ENCODE assay signal across 15 cellular contexts in genomic region chr19:49107625-49108459, GRCh38. TPM values are rescaled to one million over a fixed set of nuclear protein-coding genes. Genes with fewer than 3 reads are reported as not detected.
A peak's percentile ranks its signal among the peaks of the same experiment; 100 is the strongest.
DNase-seq lines count a peak whose midpoint lies in the region; ATAC-seq, FAIRE-seq and TF ChIP-seq lines count a peak whose summit lies in the region.
"Had no signal": no experiment of that assay in that cellular context is flagged by ENCODE, and none has a peak within 500 bp of the region (broad histone marks: within the 10 kb centered on the region; RNA-seq: fewer than 3 reads in every experiment).

No MANE protein-coding gene starts in this region.

- FAIRE-seq in H1 (lab: Jason Lieb, UNC) = no peak
- FAIRE-seq: H54 had no signal

- peak overlapping the region; percentile 64; the same call in 1 of the 2 replicates for H4K8ac ChIP-seq in H1 (ENCODE audit: extremely low read depth, insufficient read depth, low read length)

- no peaks in the 10 kb centered on the region for H3K9me3 Mint-ChIP-seq in activated T-helper 1 cell treated with anti-CD3 and anti-CD28 coated beads, Interleukin-12 subunit alpha, Interleukin-12 subunit beta, Interleukin-2, Interleukin-4 antibody, amounts not matched to agents 30 ng/mL and 10 ng/mL and 1 ng/mL, durations not matched to agents 14 hours and 24 hours and 36 hours
- H3K9me3 Mint-ChIP-seq: CD8-positive, alpha-beta T cell; IgD-negative memory B cell had no signal

- H4K20me1 ChIP-seq in OCI-LY7 (ENCODE audit: insufficient read depth, low read length) (no peaks in the 10 kb centered on the region), H1 (replicated peaks in 1 of 2; ENCODE audit: control insufficient read depth in 1 of 2, insufficient read depth in 2 of 2, low read length in 2 of 2) (peaks cover 18 to 32% of the 10 kb centered on the region in 2 experiments)

- H2AK5ac ChIP-seq in H1 (ENCODE audit: low read depth, low read length) = no peak overlapping the region

- H3K27me3 Mint-ChIP-seq in activated T-helper 1 cell treated with anti-CD3 and anti-CD28 coated beads, Interleukin-12 subunit alpha, Interleukin-12 subunit beta, Interleukin-2, Interleukin-4 antibody, amounts not matched to agents 30 ng/mL and 10 ng/mL and 1 ng/mL, durations not matched to agents 14 hours and 24 hours and 36 hours (ENCODE audit: insufficient read depth) = no peaks in the 10 kb centered on the region
- H3K27me3 Mint-ChIP-seq: IgD-negative memory B cell had no signal

- intact Hi-C loops in right cardiac atrium (cut with DNase I) (loop anchor here in 1 of 4 donors (10.0 kb wide), 1 partner anchor 87 kb away; no protein-coding TSS in a partner anchor), Right ventricle myocardium inferior (cut with DNase I) (no loop called here), OCI-LY7 (cut with micrococcal nuclease; ENCODE audit: unreplicated experiment) (no loop called here)
- intact Hi-C loops in activated T-helper 1 cell treated with anti-CD3 and anti-CD28 coated beads, Interleukin-12 subunit alpha, Interleukin-12 subunit beta, Interleukin-2, Interleukin-4 antibody, amounts not matched to agents 30 ng/mL and 10 ng/mL and 1 ng/mL, durations not matched to agents 14 hours and 24 hours and 36 hours (cut with micrococcal nuclease) = no loop called here

- CTCF ChIA-PET in OCI-LY7 (lab: Charles Lee; ENCODE audit: unreplicated experiment) (no interaction called here), H1 (lab: Charles Lee; ENCODE audit: partially characterized antibody) (interaction anchor here (0.6 to 2.1 kb wide), 4 partner anchors 21 to 302 kb away, joined by 3 to 6 read pairs (median 4); no protein-coding TSS in a partner anchor)

- H3K79me2 ChIP-seq in OCI-LY7 (ENCODE audit: insufficient read depth, low read depth, low read length) = no peaks in the 10 kb centered on the region
- no peaks in the 10 kb centered on the region for H3K79me2 ChIP-seq in H1 (ENCODE audit: control insufficient read depth in 1 of 2, insufficient read depth in 2 of 2, low read length in 2 of 2)

- H3K4me1 ChIP-seq in right cardiac atrium (ENCODE audit: control insufficient read depth, insufficient read depth, low read length) = no peaks in the 10 kb centered on the region
- H3K4me1 ChIP-seq in OCI-LY7 (ENCODE audit: insufficient read depth, low read length, poor library complexity, severe bottlenecking) = no peaks in the 10 kb centered on the region
- no peaks in the 10 kb centered on the region for H3K4me1 ChIP-seq in H1 (replicated peaks in 1 of 4; ENCODE audit: control insufficient read depth in 3 of 4, insufficient read depth in 4 of 4, low read length in 3 of 4)

- H2AFZ ChIP-seq in OCI-LY7 (ENCODE audit: low read length) = no peak overlapping the region
- H2AFZ ChIP-seq in H1 (ENCODE audit: low read length) = no peak overlapping the region

- H3K56ac ChIP-seq in H1 (replicated peaks; ENCODE audit: insufficient read length, low read depth, low read length) = no peak overlapping the region

- H2BK15ac ChIP-seq in H1 (ENCODE audit: low read length) = no peak overlapping the region

- WGBS in right cardiac atrium = 92% methylated on average over 93 of the region's 93 CpGs
- 94% methylated on average over 54 of the region's 93 CpGs; no CpG with 5 or more reads in 1 of the 2 experiments for WGBS in H1 (ENCODE audit: extremely low coverage in 1 of 2, insufficient coverage in 1 of 2, insufficient read length in 1 of 2, insufficient replicate concordance in 2 of 2, low coverage in 1 of 2, low lambda C conversion rate in 2 of 2, missing lambda C conversion rate in 1 of 2), 2 experiments

- H3K4me2 ChIP-seq in OCI-LY7 (ENCODE audit: low read length) = no peak overlapping the region
- no peak overlapping the region for H3K4me2 ChIP-seq in H1 (ENCODE audit: insufficient read depth in 1 of 2, low read depth in 2 of 2, low read length in 2 of 2)

- H2BK120ac ChIP-seq in H1 (replicated peaks; ENCODE audit: low read depth, low read length) = no peak overlapping the region

- no peak overlapping the region for H3K4me3 ChIP-seq in right cardiac atrium (ENCODE audit: low read length)
- no peak overlapping the region for H3K4me3 ChIP-seq in OCI-LY7 (ENCODE audit: low read depth, low read length, poor library complexity, severe bottlenecking)
- H3K4me3 ChIP-seq in H1 (ENCODE audit: extremely low read depth in 1 of 4, insufficient read depth in 2 of 4, low read depth in 3 of 4, low read length in 4 of 4) = no peak overlapping the region

- peak in 1 of 2 donors; percentile 3 for ATAC-seq in right cardiac atrium
- no peak for ATAC-seq in Right ventricle myocardium inferior
- ATAC-seq: CD8-positive, alpha-beta T cell had no signal

- no peak overlapping the region for H3K9ac ChIP-seq in H1 (replicated peaks in 1 of 4; ENCODE audit: extremely low read depth in 1 of 4, low read depth in 3 of 4, low read length in 3 of 4)

- BruUV-seq in OCI-LY7 (replicated peaks; lab: Mats Ljungman, UMichigan) = TSS peak; percentile 91

- no peaks in the 10 kb centered on the region for H3K27me3 ChIP-seq in right cardiac atrium (ENCODE audit: control insufficient read depth, insufficient read depth)
- no peaks in the 10 kb centered on the region for H3K27me3 ChIP-seq in H1 (replicated peaks in 1 of 4; ENCODE audit: control insufficient read depth in 3 of 4, extremely low read depth in 1 of 4, insufficient read depth in 3 of 4, low read length in 3 of 4)
- H3K27me3 ChIP-seq: BE2C had no signal

- H3K23ac ChIP-seq in H1 (ENCODE audit: insufficient read length) = no peak overlapping the region

- H3K4me1 Mint-ChIP-seq in activated T-helper 1 cell treated with anti-CD3 and anti-CD28 coated beads, Interleukin-12 subunit alpha, Interleukin-12 subunit beta, Interleukin-2, Interleukin-4 antibody, amounts not matched to agents 30 ng/mL and 10 ng/mL and 1 ng/mL, durations not matched to agents 14 hours and 24 hours and 36 hours (ENCODE audit: low read depth) = peaks cover 6% of the 10 kb centered on the region

- peaks cover 72% of the 10 kb centered on the region for H3K36me3 ChIP-seq in OCI-LY7 (ENCODE audit: insufficient read depth, low read length)
- H3K36me3 ChIP-seq in H1 (ENCODE audit: control insufficient read depth in 2 of 4, insufficient read depth in 4 of 4, low read length in 3 of 4) = peaks cover 22 to 57% (median 52%) of the 10 kb centered on the region in 4 experiments

- H3K27ac Mint-ChIP-seq in activated T-helper 1 cell treated with anti-CD3 and anti-CD28 coated beads, Interleukin-12 subunit alpha, Interleukin-12 subunit beta, Interleukin-2, Interleukin-4 antibody, amounts not matched to agents 30 ng/mL and 10 ng/mL and 1 ng/mL, durations not matched to agents 14 hours and 24 hours and 36 hours = no peak overlapping the region
- H3K27ac Mint-ChIP-seq: CD8-positive, alpha-beta T cell had no signal

- no peak overlapping the region for H3K27ac ChIP-seq in right cardiac atrium (ENCODE audit: low read length)
- no peak overlapping the region for H3K27ac ChIP-seq in OCI-LY7 (ENCODE audit: low read depth, low read length, poor library complexity, severe bottlenecking)
- H3K27ac ChIP-seq in H1 (ENCODE audit: low read depth, low read length) = 0 out of 2 replicates have a peak overlapping the region, but pooled peaks have one; percentile 12

- peaks cover 28% of the 10 kb centered on the region for H3K36me3 Mint-ChIP-seq in activated T-helper 1 cell treated with anti-CD3 and anti-CD28 coated beads, Interleukin-12 subunit alpha, Interleukin-12 subunit beta, Interleukin-2, Interleukin-4 antibody, amounts not matched to agents 30 ng/mL and 10 ng/mL and 1 ng/mL, durations not matched to agents 14 hours and 24 hours and 36 hours (ENCODE audit: low read depth)

- H4K5ac ChIP-seq in H1 (ENCODE audit: insufficient read length, low read depth, low read length) = no peak overlapping the region

- no peaks in the 10 kb centered on the region for H3K23me2 ChIP-seq in H1 (ENCODE audit: low read depth, low read length)

- H2BK20ac ChIP-seq in H1 (ENCODE audit: low read length) = no peak overlapping the region

- DNase-seq in right cardiac atrium = peak in 2 of 3 donors; percentile 55 to 66
- DNase-seq in Right ventricle myocardium inferior (ENCODE audit: missing footprints) = no peak
- no peak for DNase-seq in OCI-LY7 (ENCODE audit: low spot score)
- no peak for DNase-seq in H1 (ENCODE audit: low read depth in 1 of 2, low spot score in 2 of 2)
- no peak for DNase-seq in NCI-H1048 (lab: John Stamatoyannopoulos, UW)
- DNase-seq in activated T-helper 1 cell treated with anti-CD3 and anti-CD28 coated beads, Interleukin-12 subunit alpha, Interleukin-12 subunit beta, Interleukin-2, Interleukin-4 antibody, amounts not matched to agents 30 ng/mL and 10 ng/mL and 1 ng/mL, durations not matched to agents 14 hours and 24 hours and 36 hours (ENCODE audit: low spot score) = no peak
- DNase-seq in NCI-H774 (lab: John Stamatoyannopoulos, UW) = no peak
- DNase-seq: BE2C; CD8-positive, alpha-beta T cell; NCI-H1092; NCI-H345; NCI-H69; SIG-M5 had no signal

- H3K9me3 ChIP-seq in right cardiac atrium (ENCODE audit: control insufficient read depth, low read length) (no peaks in the 10 kb centered on the region), OCI-LY7 (ENCODE audit: low read length) (no peaks in the 10 kb centered on the region), H1 (ENCODE audit: insufficient read depth in 2 of 2, low read depth in 1 of 2, low read length in 1 of 2) (no peaks in the 10 kb centered on the region)
- H3K9me3 ChIP-seq: BE2C had no signal

- no peak overlapping the region for H3K18ac ChIP-seq in H1 (ENCODE audit: extremely low read depth, low read length)

- no peak overlapping the region for H3K14ac ChIP-seq in H1 (ENCODE audit: insufficient read length)

- 0 out of 2 replicates have a peak overlapping the region, but pooled peaks have one; percentile 3 for H2BK5ac ChIP-seq in H1 (ENCODE audit: low read depth, low read length)

- POLR2A ChIA-PET in OCI-LY7 (lab: Charles Lee) (no interaction called here), H1 (lab: Charles Lee; ENCODE audit: partially characterized antibody) (interaction anchor here (1.4 to 7.8 kb wide), 2 partner anchors 11 to 22 kb away, joined by 5 to 67 read pairs; no protein-coding TSS in a partner anchor)

- H2BK12ac ChIP-seq in H1 (ENCODE audit: low read depth, low read length) = no peak overlapping the region

- H4K91ac ChIP-seq in H1 (replicated peaks; ENCODE audit: insufficient read length, low read length) = no peak overlapping the region

- TF ChIP-seq RAD21 in H1 (IDR thresholded peaks at IDR 0.05 in 1 of 2, conservative IDR thresholded peaks at IDR 0.05 in 1 of 2; ENCODE audit: low read depth in 2 of 2, low read length in 2 of 2) = no peak

- H3K4me3 Mint-ChIP-seq in activated T-helper 1 cell treated with anti-CD3 and anti-CD28 coated beads, Interleukin-12 subunit alpha, Interleukin-12 subunit beta, Interleukin-2, Interleukin-4 antibody, amounts not matched to agents 30 ng/mL and 10 ng/mL and 1 ng/mL, durations not matched to agents 14 hours and 24 hours and 36 hours = no peak overlapping the region
- H3K4me3 Mint-ChIP-seq: CD8-positive, alpha-beta T cell had no signal

- no peak overlapping the region for H3K4ac ChIP-seq in H1 (replicated peaks; ENCODE audit: insufficient read length, low read depth, low read length)

- H3K79me1 ChIP-seq in H1 (ENCODE audit: low read depth, low read length) = peaks cover 4% of the 10 kb centered on the region

- no peak for TF ChIP-seq CTCF in OCI-LY7 (conservative IDR thresholded peaks at IDR 0.05; ENCODE audit: low read length)
- TF ChIP-seq CTCF in H1 (IDR thresholded peaks at IDR 0.05; ENCODE audit: control extremely low read depth in 1 of 3, insufficient read depth in 1 of 3, low read depth in 1 of 3, low read length in 3 of 3) = no peak

- no peak for TF ChIP-seq POLR2A in H1 (IDR thresholded peaks at IDR 0.05; ENCODE audit: control extremely low read depth in 1 of 2, low read depth in 2 of 2, low read length in 2 of 2)

- no peak for TF ChIP-seq EP300 in H1 (IDR thresholded peaks at IDR 0.05; ENCODE audit: borderline replicate concordance in 1 of 2, low read depth in 2 of 2, low read length in 2 of 2)

- H3K9me2 ChIP-seq in OCI-LY7 (ENCODE audit: insufficient read depth, low read length) = no peaks in the 10 kb centered on the region

RNA-seq across cellular contexts. Expression of gene LIN7B, which starts 6.3 kb away (rescaled TPM):
- total RNA-seq in right cardiac atrium = 10 to 100 TPM; 18.0 to 23.6 (median 19.7) TPM
- polyA plus RNA-seq in right cardiac atrium = 33.4 TPM
- 21.1 TPM for total RNA-seq in Right ventricle myocardium inferior
- total RNA-seq in OCI-LY7 (2014; rRNA removed; shearing (Covaris generic)) = 5.5 and 14.7 TPM in 2 replicates
- total RNA-seq in OCI-LY7 (2022) = 3.6 and 4.8 TPM in 2 replicates
- total RNA-seq in H1 (2021; fragmentation: NEBNext Ultra II Directional; extraction: Animal tissue kit (Norgen Biotek cat#: 25700)) = 4.1 and 4.2 TPM in 2 replicates
- polyA plus RNA-seq in H1 (2011; rRNA removed) = 4.1 and 6.0 TPM in 2 replicates
- polyA plus RNA-seq in H1 (2011; cell fraction: cytosol; rRNA removed) = 4.6 TPM
- polyA plus RNA-seq in H1 (2011; cell fraction: nucleus; rRNA removed) = 9.1 TPM
- 1.7 to 7.5 TPM (median 4.9 TPM) in 4 replicates for polyA plus RNA-seq in H1 (2012, experiment 1 of 2)
- polyA plus RNA-seq in H1 (2012, experiment 2 of 2) = 2.1 TPM
- 1.8 TPM for polyA plus RNA-seq in H1 (2013, experiment 1 of 2)
- 2.8 TPM for polyA plus RNA-seq in H1 (2013, experiment 2 of 2)
- polyA minus RNA-seq in H1 (2011; rRNA and poly(A)+ RNA removed) = 1.6 and 2.4 TPM in 2 replicates
- not detected for polyA minus RNA-seq in H1 (2011; cell fraction: cytosol; rRNA and poly(A)+ RNA removed)
- polyA minus RNA-seq in H1 (2011; cell fraction: nucleus; rRNA and poly(A)+ RNA removed) = 3.5 TPM
- 4.9 and 7.8 TPM in 2 replicates for total RNA-seq in activated T-helper 1 cell treated with anti-CD3 and anti-CD28 coated beads, Interleukin-12 subunit alpha, Interleukin-12 subunit beta, Interleukin-2, Interleukin-4 antibody, amounts not matched to agents 30 ng/mL and 10 ng/mL and 1 ng/mL, durations not matched to agents 14 hours and 24 hours and 36 hours

RNA-seq across cellular contexts. Expression of gene C19orf73, which starts 11.1 kb away (rescaled TPM):
- total RNA-seq in right cardiac atrium (1 to 10 TPM; 1.2 to 2.1 (median 1.7) TPM), Right ventricle myocardium inferior (1.8 TPM), OCI-LY7 (2022) (2.5 and 4.4 TPM in 2 replicates)
- polyA plus RNA-seq in right cardiac atrium (3.3 TPM), H1 (2011; rRNA removed) (4.6 and 10.0 TPM in 2 replicates)
- 5.9 and 8.3 TPM in 2 replicates for total RNA-seq in OCI-LY7 (2014; rRNA removed; shearing (Covaris generic))
- total RNA-seq in H1 (2021; fragmentation: NEBNext Ultra II Directional; extraction: Animal tissue kit (Norgen Biotek cat#: 25700)) = 1.2 and 2.5 TPM in 2 replicates
- polyA plus RNA-seq in H1 (2011; cell fraction: cytosol; rRNA removed) = 6.5 TPM
- polyA plus RNA-seq in H1 (2011; cell fraction: nucleus; rRNA removed) = 10.6 TPM
- 1.4 to 3.3 TPM (median 2.6 TPM) in 4 replicates for polyA plus RNA-seq in H1 (2012, experiment 1 of 2)
- polyA plus RNA-seq in H1 (2012, experiment 2 of 2) = 1.8 TPM
- 3.3 TPM for polyA plus RNA-seq in H1 (2013, experiment 1 of 2)
- polyA plus RNA-seq in H1 (2013, experiment 2 of 2) = 2.7 TPM
- polyA minus RNA-seq in H1 (2011; rRNA and poly(A)+ RNA removed) = 0.63 and 1.6 TPM in 2 replicates
- polyA minus RNA-seq in H1 (2011; cell fraction: cytosol; rRNA and poly(A)+ RNA removed) = 1.7 TPM
- 7.8 TPM for polyA minus RNA-seq in H1 (2011; cell fraction: nucleus; rRNA and poly(A)+ RNA removed)
- total RNA-seq in activated T-helper 1 cell treated with anti-CD3 and anti-CD28 coated beads, Interleukin-12 subunit alpha, Interleukin-12 subunit beta, Interleukin-2, Interleukin-4 antibody, amounts not matched to agents 30 ng/mL and 10 ng/mL and 1 ng/mL, durations not matched to agents 14 hours and 24 hours and 36 hours = 2.6 and 2.9 TPM in 2 replicates

RNA-seq across cellular contexts. Expression of gene PPFIA3, which starts 11.5 kb away (rescaled TPM):
- total RNA-seq in right cardiac atrium (10 to 100 TPM in 3 of 4 donors, 1 to 10 TPM in 1; 9.5 to 11.9 (median 10.9) TPM), Right ventricle myocardium inferior (4.1 TPM), OCI-LY7 (2022) (16.2 and 17.8 TPM in 2 replicates)
- polyA plus RNA-seq in right cardiac atrium (13.2 TPM), H1 (2011; rRNA removed) (15.9 and 28.8 TPM in 2 replicates)
- 17.1 and 21.2 TPM in 2 replicates for total RNA-seq in OCI-LY7 (2014; rRNA removed; shearing (Covaris generic))
- total RNA-seq in H1 (2021; fragmentation: NEBNext Ultra II Directional; extraction: Animal tissue kit (Norgen Biotek cat#: 25700)) = 25.3 and 28.0 TPM in 2 replicates
- polyA plus RNA-seq in H1 (2011; cell fraction: cytosol; rRNA removed) = 24.4 TPM
- 60.9 TPM for polyA plus RNA-seq in H1 (2011; cell fraction: nucleus; rRNA removed)
- polyA plus RNA-seq in H1 (2012, experiment 1 of 2) = 19.8 to 30.7 TPM (median 28.0 TPM) in 4 replicates
- polyA plus RNA-seq in H1 (2012, experiment 2 of 2) = 23.3 TPM
- 23.1 TPM for polyA plus RNA-seq in H1 (2013, experiment 1 of 2)
- polyA plus RNA-seq in H1 (2013, experiment 2 of 2) = 22.3 TPM
- polyA minus RNA-seq in H1 (2011; rRNA and poly(A)+ RNA removed) = 12.6 and 13.4 TPM in 2 replicates
- 15.0 TPM for polyA minus RNA-seq in H1 (2011; cell fraction: cytosol; rRNA and poly(A)+ RNA removed)
- 28.2 TPM for polyA minus RNA-seq in H1 (2011; cell fraction: nucleus; rRNA and poly(A)+ RNA removed)
- 5.0 TPM in 2 replicates for total RNA-seq in activated T-helper 1 cell treated with anti-CD3 and anti-CD28 coated beads, Interleukin-12 subunit alpha, Interleukin-12 subunit beta, Interleukin-2, Interleukin-4 antibody, amounts not matched to agents 30 ng/mL and 10 ng/mL and 1 ng/mL, durations not matched to agents 14 hours and 24 hours and 36 hours
- polyA plus RNA-seq: IgD-negative memory B cell had no signal

RNA-seq across cellular contexts. Expression of gene SNRNP70, which starts 22.6 kb away (rescaled TPM):
- 100 to 1,000 TPM; 117 to 146 (median 132) TPM for total RNA-seq in right cardiac atrium
- polyA plus RNA-seq in right cardiac atrium = 144 TPM
- 110 TPM for total RNA-seq in Right ventricle myocardium inferior
- total RNA-seq in OCI-LY7 (2014; rRNA removed; shearing (Covaris generic)) = 392 and 446 TPM in 2 replicates
- total RNA-seq in OCI-LY7 (2022) = 181 and 198 TPM in 2 replicates
- 231 and 244 TPM in 2 replicates for total RNA-seq in H1 (2021; fragmentation: NEBNext Ultra II Directional; extraction: Animal tissue kit (Norgen Biotek cat#: 25700))
- polyA plus RNA-seq in H1 (2011; rRNA removed) = 235 and 515 TPM in 2 replicates
- polyA plus RNA-seq in H1 (2011; cell fraction: cytosol; rRNA removed) = 297 TPM
- 997 TPM for polyA plus RNA-seq in H1 (2011; cell fraction: nucleus; rRNA removed)
- polyA plus RNA-seq in H1 (2012, experiment 1 of 2) = 258 to 390 TPM (median 349 TPM) in 4 replicates
- 223 TPM for polyA plus RNA-seq in H1 (2012, experiment 2 of 2)
- polyA plus RNA-seq in H1 (2013, experiment 1 of 2) = 289 TPM
- 270 TPM for polyA plus RNA-seq in H1 (2013, experiment 2 of 2)
- polyA minus RNA-seq in H1 (2011; rRNA and poly(A)+ RNA removed) = 75.3 and 90.3 TPM in 2 replicates
- 102 TPM for polyA minus RNA-seq in H1 (2011; cell fraction: cytosol; rRNA and poly(A)+ RNA removed)
- 140 TPM for polyA minus RNA-seq in H1 (2011; cell fraction: nucleus; rRNA and poly(A)+ RNA removed)
- total RNA-seq in activated T-helper 1 cell treated with anti-CD3 and anti-CD28 coated beads, Interleukin-12 subunit alpha, Interleukin-12 subunit beta, Interleukin-2, Interleukin-4 antibody, amounts not matched to agents 30 ng/mL and 10 ng/mL and 1 ng/mL, durations not matched to agents 14 hours and 24 hours and 36 hours = 259 and 272 TPM in 2 replicates

RNA-seq across cellular contexts. Expression of gene KCNA7, which starts 35.3 kb away (rescaled TPM):
- 1 to 10 TPM; 1.2 to 1.5 (median 1.4) TPM for total RNA-seq in right cardiac atrium
- 2.8 TPM for polyA plus RNA-seq in right cardiac atrium
- total RNA-seq in Right ventricle myocardium inferior = 0.81 TPM
- not detected in 2 replicates for total RNA-seq in OCI-LY7 (2014; rRNA removed; shearing (Covaris generic))
- total RNA-seq in OCI-LY7 (2022) = not detected in 2 replicates
- 0.10 and 0.17 TPM in 2 replicates for total RNA-seq in H1 (2021; fragmentation: NEBNext Ultra II Directional; extraction: Animal tissue kit (Norgen Biotek cat#: 25700))
- 0.06 and 0.09 TPM in 2 replicates for polyA plus RNA-seq in H1 (2011; rRNA removed)
- polyA plus RNA-seq in H1 (2011; cell fraction: cytosol; rRNA removed) = 0.13 TPM
- polyA plus RNA-seq in H1 (2011; cell fraction: nucleus; rRNA removed) = 0.10 TPM
- polyA plus RNA-seq in H1 (2012, experiment 1 of 2) = 0.15 to 0.23 TPM (median 0.18 TPM) in 4 replicates
- polyA plus RNA-seq in H1 (2012, experiment 2 of 2) = not detected
- polyA plus RNA-seq in H1 (2013, experiment 1 of 2) = 0.08 TPM
- polyA plus RNA-seq in H1 (2013, experiment 2 of 2) = 0.07 TPM
- polyA minus RNA-seq in H1 (2011; rRNA and poly(A)+ RNA removed) = 0.09 and 0.24 TPM in 2 replicates
- polyA minus RNA-seq in H1 (2011; cell fraction: cytosol; rRNA and poly(A)+ RNA removed) = not detected
- 0.20 TPM for polyA minus RNA-seq in H1 (2011; cell fraction: nucleus; rRNA and poly(A)+ RNA removed)
- total RNA-seq in activated T-helper 1 cell treated with anti-CD3 and anti-CD28 coated beads, Interleukin-12 subunit alpha, Interleukin-12 subunit beta, Interleukin-2, Interleukin-4 antibody, amounts not matched to agents 30 ng/mL and 10 ng/mL and 1 ng/mL, durations not matched to agents 14 hours and 24 hours and 36 hours = not detected in 2 replicates
- total RNA-seq: CD8-positive, alpha-beta T cell had no signal
- polyA plus RNA-seq: IgD-negative memory B cell had no signal

Comparison
In these comparisons a context has a peak if more than half of its experiments do, and no peak if none do; other contexts are left out.
1. DNase-seq: peak in right cardiac atrium (2 of 3); none in Right ventricle myocardium inferior (single experiment), OCI-LY7 (single experiment), H1 (0 of 2), NCI-H1048 (single experiment), activated T-helper 1 cell treated with anti-CD3 and anti-CD28 coated beads, Interleukin-12 subunit alpha, Interleukin-12 subunit beta, Interleukin-2, Interleukin-4 antibody, amounts not matched to agents 30 ng/mL and 10 ng/mL and 1 ng/mL, durations not matched to agents 14 hours and 24 hours and 36 hours (single experiment) and NCI-H774 (single experiment).